Comparison of ENCODE assay signal across 10 cellular contexts in genomic region chr3:33299395-33300081, GRCh38. TPM values are rescaled to one million over a fixed set of nuclear protein-coding genes. Genes with fewer than 3 reads are reported as not detected.
DNase-seq lines count a peak whose midpoint lies in the region; ATAC-seq and TF ChIP-seq lines count a peak whose summit lies in the region.
"Had no signal": no experiment of that assay in that cellular context is flagged by ENCODE, and none has a peak within 500 bp of the region (broad histone marks: within the 10 kb centered on the region; RNA-seq: fewer than 3 reads in every experiment).

No MANE protein-coding gene starts in this region.

- WGBS in suprapubic skin, result 82% methylated on average over 3 of the region's 3 CpGs

- H3K9me3 ChIP-seq in SJSA1 (replicated peaks) (no peaks in the 10 kb centered on the region), suprapubic skin (no peaks in the 10 kb centered on the region)

- H3K36me3 ChIP-seq in SJSA1, result peaks cover 7% of the 10 kb centered on the region
- no peaks in the 10 kb centered on the region for H3K36me3 ChIP-seq in suprapubic skin

- H3K27ac ChIP-seq in SJSA1, result peak overlapping the region; percentile 91
- peak overlapping the region; percentile 31 for H3K27ac ChIP-seq in suprapubic skin

- DNase-seq in GM04504 (ENCODE audit: low read depth), result peak; percentile 54
- DNase-seq in SJSA1 (ENCODE audit: low read depth in 1 of 2, low spot score in 2 of 2), result no peak
- DNase-seq in fibroblast of the conjunctiva (ENCODE audit: low read depth), result peak; percentile 17
- no peak for DNase-seq in suprapubic skin (ENCODE audit: low spot score in 2 of 2)
- DNase-seq in left lobe of liver (ENCODE audit: low spot score), result no peak
- DNase-seq in HUDEP-2 (lab: John Stamatoyannopoulos, UW; ENCODE audit: unreplicated experiment in 76 of 76), result no peak
- no peak for DNase-seq in activated T-cell treated with anti-CD3 and anti-CD28 coated beads, Interleukin-2, amount 50 U/mL, for 1 hour
- DNase-seq: activated CD8-positive, alpha-beta memory T cell treated with anti-CD3 and anti-CD28 coated beads, Interleukin-2, amount 50 U/mL, for 4 hours; DMS53 had no signal

- H3K27me3 ChIP-seq in SJSA1 (replicated peaks) (no peaks in the 10 kb centered on the region), suprapubic skin (no peaks in the 10 kb centered on the region)

- no peak for TF ChIP-seq POLR2A in suprapubic skin (IDR thresholded peaks at IDR 0.05)

- no peak for ATAC-seq in left lobe of liver
- no peak for ATAC-seq in GM18867 (IDR thresholded peaks at IDR 0.05; ENCODE audit: unreplicated experiment)

- H3K4me1 ChIP-seq in SJSA1 (replicated peaks) (peaks cover 23% of the 10 kb centered on the region), suprapubic skin (no peaks in the 10 kb centered on the region)

- no peak for TF ChIP-seq CTCF in suprapubic skin (IDR thresholded peaks at IDR 0.05)

- TF ChIP-seq EP300 in suprapubic skin (IDR thresholded peaks at IDR 0.05), result no peak

- H3K4me3 ChIP-seq in SJSA1, result no peak overlapping the region
- no peak overlapping the region for H3K4me3 ChIP-seq in suprapubic skin

RNA-seq across cellular contexts. Expression of gene FBXL2, which starts 22.3 kb away (rescaled TPM):
- 11.2 and 16.4 TPM in 2 replicates for total RNA-seq in SJSA1 (2014; rRNA removed; shearing (Covaris generic))
- total RNA-seq in suprapubic skin (1 to 10 TPM; 2.2 to 4.1 (median 3.3) TPM), left lobe of liver (0.38 TPM)

Comparison
In these comparisons a context has a peak if more than half of its experiments do, and no peak if none do; other contexts are left out.
1. DNase-seq: peak in GM04504 (single experiment) and fibroblast of the conjunctiva (single experiment); none in SJSA1 (0 of 2), suprapubic skin (0 of 2), left lobe of liver (single experiment), HUDEP-2 (0 of 76) and activated T-cell treated with anti-CD3 and anti-CD28 coated beads, Interleukin-2, amount 50 U/mL, for 1 hour (single experiment).